ENCODE assay signal across 7 cellular contexts in genomic region chr12:11705010-11705409, GRCh38. TPM values are rescaled to one million over a fixed set of nuclear protein-coding genes. Genes with fewer than 3 reads are reported as not detected.
DNase-seq lines count a peak whose midpoint lies in the region; ATAC-seq, FAIRE-seq and TF ChIP-seq lines count a peak whose summit lies in the region.

No MANE protein-coding gene starts in this region.

- ATAC-seq in IMR-90 (ENCODE audit: low read depth) (peak; percentile 81), HG03196 (IDR thresholded peaks at IDR 0.05; ENCODE audit: unreplicated experiment) (no peak)

- intact Hi-C loops in IMR-90 (cut with micrococcal nuclease) (loop anchor here (5.0 kb wide), 1 partner anchor 53 kb away; no protein-coding TSS in a partner anchor), transverse colon (cut with DNase I; ENCODE audit: low total_unique reads) (loop anchor here (10.0 kb wide), 1 partner anchor 50 kb away; no protein-coding TSS in a partner anchor)

- no peak overlapping the region for H2AFZ ChIP-seq in IMR-90 (replicated peaks; ENCODE audit: low read length, poor library complexity)
- H2AFZ ChIP-seq in keratinocyte (ENCODE audit: control insufficient read depth, low read length) = no peak overlapping the region

- no peak for TF ChIP-seq CTCF in IMR-90 (conservative IDR thresholded peaks at IDR 0.05; ENCODE audit: low read depth, low read length)
- TF ChIP-seq CTCF in keratinocyte (optimal IDR thresholded peaks at IDR 0.05 in 1 of 3, IDR thresholded peaks at IDR 0.05 in 1 of 3, conservative IDR thresholded peaks at IDR 0.05 in 1 of 3; ENCODE audit: extremely low read depth in 1 of 3, insufficient read depth in 2 of 3, low read length in 3 of 3) = no peak
- TF ChIP-seq CTCF in transverse colon (IDR thresholded peaks at IDR 0.05) = no peak

- POLR2A ChIA-PET in IMR-90 (lab: Charles Lee; ENCODE audit: unreplicated experiment) = no interaction called here

- dilution Hi-C loops in IMR-90 (cut with HindIII; ENCODE audit: low sequenced_read_pairs, unreplicated experiment) (no loop called here), keratinocyte (cut with MboI; ENCODE audit: extremely low pct_ligation_motif_present, low sequenced_read_pairs) (no loop called here)

- peaks cover 23% of the 10 kb centered on the region for H3K79me2 ChIP-seq in keratinocyte (ENCODE audit: control insufficient read depth, insufficient read depth, low read length)

- H3K4me3 ChIP-seq in IMR-90 (ENCODE audit: insufficient read depth, low read depth, low read length) (no peak overlapping the region), keratinocyte (ENCODE audit: control insufficient read depth in 2 of 3, extremely low read depth in 1 of 3, insufficient read depth in 2 of 3, low read depth in 1 of 3, low read length in 3 of 3) (no peak overlapping the region), transverse colon (no peak overlapping the region)

- no peak overlapping the region for H3K56ac ChIP-seq in IMR-90 (ENCODE audit: extremely low read depth, insufficient read depth, low read length)

- no peaks in the 10 kb centered on the region for H3K27me3 ChIP-seq in IMR-90 (ENCODE audit: control insufficient read depth, insufficient read depth, low read length)
- H3K27me3 ChIP-seq in keratinocyte (ENCODE audit: control insufficient read depth, extremely low read depth, insufficient read depth, low read length) = no peaks in the 10 kb centered on the region
- H3K27me3 ChIP-seq in transverse colon = no peaks in the 10 kb centered on the region

- no peak overlapping the region for H3K23ac ChIP-seq in IMR-90 (ENCODE audit: low read depth, low read length)

- peaks cover 30 to 88% of the 10 kb centered on the region in 2 experiments for H3K79me1 ChIP-seq in IMR-90 (ENCODE audit: low read depth in 1 of 2, low read length in 2 of 2)

- CTCF ChIA-PET in IMR-90 (lab: Yijun Ruan, JAX) = no interaction called here

- no peaks in the 10 kb centered on the region for H3K9me3 ChIP-seq in IMR-90 (ENCODE audit: control insufficient read depth, insufficient read depth, low read length)
- no peaks in the 10 kb centered on the region for H3K9me3 ChIP-seq in keratinocyte (ENCODE audit: control insufficient read depth, low read depth, low read length)
- no peaks in the 10 kb centered on the region for H3K9me3 ChIP-seq in transverse colon

- no peak overlapping the region for H2BK15ac ChIP-seq in IMR-90 (ENCODE audit: low read depth, low read length)

- H3K18ac ChIP-seq in IMR-90 (ENCODE audit: low read depth, low read length) = no peak overlapping the region

- H3K9ac ChIP-seq in IMR-90 (ENCODE audit: low read depth, low read length) (no peak overlapping the region), keratinocyte (ENCODE audit: control insufficient read depth, extremely low read depth, insufficient read depth, low read length) (no peak overlapping the region)

- H2BK120ac ChIP-seq in IMR-90 (ENCODE audit: low read depth, low read length) = no peak overlapping the region

- H2AK5ac ChIP-seq in IMR-90 (ENCODE audit: low read depth, low read length) = 0 out of 2 replicates have a peak overlapping the region, but pooled peaks have one; percentile 3

- TF ChIP-seq RAD21 in IMR-90 (IDR thresholded peaks at IDR 0.05; ENCODE audit: low read length) = peak; percentile 31; the same call in 1 of the 2 replicates

- peak; percentile 88 for FAIRE-seq in keratinocyte (lab: Jason Lieb, UNC)

- no TSS peak for BruUV-seq in IMR-90 (replicated peaks; lab: Mats Ljungman, UMichigan)

- H4K20me1 ChIP-seq in IMR-90 (ENCODE audit: insufficient read depth, low read length) (peaks cover 20% of the 10 kb centered on the region; the same call in 1 of the 2 replicates), keratinocyte (ENCODE audit: control insufficient read depth, extremely low read depth, insufficient read depth, low read length) (no peaks in the 10 kb centered on the region)

- H3K27ac ChIP-seq in IMR-90 (ENCODE audit: insufficient read depth, low read length) (peak overlapping the region; percentile 13; the same call in 1 of the 2 replicates), keratinocyte (ENCODE audit: control insufficient read depth, insufficient read depth, low read length) (peak overlapping the region; percentile 63), transverse colon (peak overlapping the region; percentile 64 to 81 (median 70))

- TF ChIP-seq POLR2A in IMR-90 (IDR thresholded peaks at IDR 0.05; ENCODE audit: low read depth, low read length) (no peak), transverse colon (IDR thresholded peaks at IDR 0.05) (no peak)

- peak overlapping the region; percentile 73 for H2BK5ac ChIP-seq in IMR-90 (ENCODE audit: low read depth, low read length, poor library complexity, severe bottlenecking)

- peak overlapping the region in 1 of 2 experiments; percentile 19; a peak in 1 of 4 replicates for H4K8ac ChIP-seq in IMR-90 (ENCODE audit: low read depth in 2 of 2, low read length in 2 of 2)

- peak overlapping the region; percentile 9; the same call in 1 of the 2 replicates for H3K4ac ChIP-seq in IMR-90 (ENCODE audit: low read depth, low read length)

- peaks cover 32% of the 10 kb centered on the region for H3K9me1 ChIP-seq in IMR-90 (ENCODE audit: insufficient read depth, low read length)
- H3K9me1 ChIP-seq in keratinocyte (ENCODE audit: control insufficient read depth, extremely low read depth, insufficient read depth, low read length) = no peaks in the 10 kb centered on the region

- H3K4me2 ChIP-seq in IMR-90 (ENCODE audit: low read depth, low read length) (peak overlapping the region; percentile 32; the same call in 1 of the 2 replicates), keratinocyte (ENCODE audit: control insufficient read depth, extremely low read depth, insufficient read depth, low read depth, low read length) (peak overlapping the region; percentile 23)

- no peak overlapping the region for H2AK9ac ChIP-seq in IMR-90 (replicated peaks; ENCODE audit: low read depth, low read length, poor library complexity)

- peak; percentile 97 for DNase-seq in IMR-90
- DNase-seq in astrocyte of the hippocampus (ENCODE audit: low read depth, low spot score) = peak; percentile 84
- DNase-seq in keratinocyte (ENCODE audit: low read depth, low spot score) = peak; percentile 50
- DNase-seq in transverse colon = no peak
- no peak for DNase-seq in stimulated activated naive CD4-positive, alpha-beta T cell (lab: John Stamatoyannopoulos, UW)
- DNase-seq in NK-92 (lab: John Stamatoyannopoulos, UW; ENCODE audit: unreplicated experiment) = no peak

- H3K4me1 ChIP-seq in IMR-90 (ENCODE audit: control insufficient read depth, insufficient read depth, low read length) (peaks cover 26% of the 10 kb centered on the region), keratinocyte (ENCODE audit: control insufficient read depth, extremely low read depth, insufficient read depth, low read length) (peaks cover 18% of the 10 kb centered on the region), transverse colon (peaks cover 22 to 58% (median 38%) of the 10 kb centered on the region in 4 donors)

- WGBS in IMR-90 (ENCODE audit: extremely low coverage in 2 of 2, insufficient read length in 1 of 2), 2 experiments = no CpG with 5 or more reads among the region's 7 CpGs
- 66 to 70% methylated on average over 7 of the region's 7 CpGs for WGBS in transverse colon (ENCODE audit: low coverage in 1 of 2), 2 donors

- no peak overlapping the region for H4K5ac ChIP-seq in IMR-90 (ENCODE audit: low read depth, low read length)

- TF ChIP-seq EP300 in transverse colon (IDR thresholded peaks at IDR 0.05; ENCODE audit: low read depth) = peak; percentile 53

- in situ Hi-C loops in IMR-90 (cut with MboI; ENCODE audit: low sequenced_read_pairs) (loop anchor here (25.0 kb wide), 1 partner anchor 1007 kb away; the partner anchor contains the start of gene CDKN1B), transverse colon (cut with MboI; ENCODE audit: low pct_ligation_motif_present in 1 of 4, low pct_unique_long_range_greater_than_20kb in 1 of 4, low sequenced_read_pairs in 3 of 4) (no loop called here)

- no peak overlapping the region for H3K14ac ChIP-seq in IMR-90 (replicated peaks; ENCODE audit: low read depth, low read length)

- H4K91ac ChIP-seq in IMR-90 (ENCODE audit: insufficient read depth, low read depth, low read length) = no peak overlapping the region

- H2BK20ac ChIP-seq in IMR-90 (ENCODE audit: low read depth, low read length) = no peak overlapping the region

- H3K36me3 ChIP-seq in IMR-90 (ENCODE audit: control insufficient read depth, insufficient read depth, low read length) (no peaks in the 10 kb centered on the region), keratinocyte (ENCODE audit: control insufficient read depth in 2 of 2, extremely low read depth in 1 of 2, insufficient read depth in 2 of 2, low read length in 2 of 2) (no peaks in the 10 kb centered on the region), transverse colon (no peaks in the 10 kb centered on the region)

TF ChIP-seq in IMR-90, 13 proteins besides CTCF, POLR2A, EP300 and RAD21 (continues in another document):
- 0 out of 2 replicates have a peak, but pooled peaks have one; percentile 1 for TF ChIP-seq NFE2L2 (IDR thresholded peaks at IDR 0.05; ENCODE audit: low read depth, low read length)
- TF ChIP-seq ELK1 (IDR thresholded peaks at IDR 0.05; ENCODE audit: borderline replicate concordance, low read depth, low read length) = no peak
- no peak for TF ChIP-seq CHD1 (IDR thresholded peaks at IDR 0.05; ENCODE audit: low read depth, low read length)

RNA-seq across cellular contexts. Expression of gene ETV6, which starts 55.5 kb away (rescaled TPM):
- 9.4 and 9.9 TPM in 2 replicates for total RNA-seq in IMR-90 (2012; rRNA removed)
- polyA plus RNA-seq in IMR-90 (2012; rRNA removed) = 8.4 and 8.6 TPM in 2 replicates
- 2.6 and 2.7 TPM in 2 replicates for polyA plus RNA-seq in IMR-90 (2012; cell fraction: cytosol; rRNA removed)
- 20.3 and 40.4 TPM in 2 replicates for polyA plus RNA-seq in IMR-90 (2012; cell fraction: nucleus; rRNA removed; ENCODE audit: low replicate concordance)
- 4.0 to 7.1 TPM (median 5.3 TPM) in 3 replicates for polyA plus RNA-seq in keratinocyte
- 2.5 TPM for polyA plus RNA-seq in keratinocyte (2011; ENCODE audit: low read depth)
- polyA plus RNA-seq in keratinocyte (2011; cell fraction: cytosol; rRNA removed) = 3.8 and 5.1 TPM in 2 replicates
- 9.2 and 10.9 TPM in 2 replicates for polyA plus RNA-seq in keratinocyte (2011; cell fraction: nucleus; rRNA removed)
- 3.8 and 5.8 TPM in 2 replicates for polyA plus RNA-seq in keratinocyte (2012; ENCODE audit: low replicate concordance)
- 10.6 to 15.9 TPM (median 14.6 TPM) in 3 replicates for polyA minus RNA-seq in keratinocyte
- polyA minus RNA-seq in keratinocyte (2011; cell fraction: cytosol; rRNA and poly(A)+ RNA removed) = 6.9 TPM
- 9.5 and 15.9 TPM in 2 replicates for polyA minus RNA-seq in keratinocyte (2011; cell fraction: nucleus; rRNA and poly(A)+ RNA removed)
- 10 to 100 TPM; 19.9 to 47.9 (median 41.0) TPM for total RNA-seq in transverse colon

Comparison
In these comparisons a context has a peak if more than half of its experiments do, and no peak if none do; other contexts are left out.
1. DNase-seq: peak in IMR-90 (single experiment), astrocyte of the hippocampus (single experiment) and keratinocyte (single experiment); none in transverse colon (single experiment), stimulated activated naive CD4-positive, alpha-beta T cell (0 of 6) and NK-92 (single experiment).
2. H3K27ac ChIP-seq: peak in every context shown above with its lines; median percentile 70 in transverse colon; 63 in keratinocyte; 13 in IMR-90.